Comparison of ENCODE assay signal across 1 cellular context in genomic region chr1:26900815-26901511, GRCh38.
TF ChIP-seq lines count a peak whose summit lies in the region.

No MANE protein-coding gene starts in this region.

TF ChIP-seq in GM12878, 131 proteins besides CTCF, POLR2A, EP300 and RAD21:
- no peak for TF ChIP-seq HSF1 (IDR thresholded peaks at IDR 0.05; ENCODE audit: low read depth, low read length)
- TF ChIP-seq MLLT1 (IDR thresholded peaks at IDR 0.05): peak; percentile 88
